ENCODE assay signal across 14 cellular contexts in the genomic region with DNA sequence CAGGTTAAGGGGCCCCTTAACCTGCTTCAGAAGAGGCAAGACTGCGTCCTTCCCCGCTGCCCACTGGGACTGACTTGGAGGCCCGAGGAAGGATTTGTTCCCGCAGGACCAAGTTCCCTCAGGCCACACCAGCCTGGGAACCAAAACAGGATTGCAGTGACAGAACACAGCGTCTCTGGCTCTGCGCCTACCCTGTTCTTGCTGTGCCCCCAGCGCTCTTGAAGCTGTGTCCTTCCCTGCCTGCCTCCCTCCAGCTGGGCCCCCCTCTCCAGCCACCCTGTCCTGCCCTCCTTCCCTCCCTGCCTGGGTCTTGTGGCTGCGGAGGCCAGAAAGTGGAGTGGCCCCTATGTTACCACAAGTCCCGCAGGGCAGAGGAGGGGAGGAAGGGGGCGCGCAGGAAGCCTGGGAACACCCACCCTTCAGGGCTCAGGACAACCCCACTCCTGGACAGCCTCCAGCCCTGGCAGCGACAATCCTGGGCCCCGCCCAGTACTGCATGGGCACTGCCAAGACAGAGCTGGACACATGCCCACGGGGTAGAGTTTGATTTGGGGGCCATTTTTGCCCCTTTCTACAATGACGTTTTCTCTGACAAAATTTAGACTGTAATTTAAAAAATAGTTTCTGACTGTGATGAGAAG.
DNase-seq lines count a peak whose midpoint lies in the region; ATAC-seq and TF ChIP-seq lines count a peak whose summit lies in the region.
"Had no signal": no experiment of that assay in that cellular context is flagged by ENCODE, and none has a peak within 500 bp of the region (broad histone marks: within the 10 kb centered on the region; RNA-seq: fewer than 3 reads in every experiment).

No MANE protein-coding gene starts in this region.

- 22 to 61% methylated on average over 15 of the region's 15 CpGs for WGBS in lung, 2 donors
- WGBS in transverse colon (ENCODE audit: low coverage in 1 of 2), 2 donors, result 44% methylated on average over 14 of the region's 15 CpGs; no CpG with 5 or more reads in 1 of the 2 donors

- intact Hi-C loops in transverse colon (cut with DNase I; ENCODE audit: low total_unique reads), result no loop called here

- TF ChIP-seq EP300 in transverse colon (IDR thresholded peaks at IDR 0.05; ENCODE audit: low read depth), result no peak

- TF ChIP-seq CTCF in lung (IDR thresholded peaks at IDR 0.05; ENCODE audit: control extremely low read depth, extremely low read depth) (no peak), transverse colon (IDR thresholded peaks at IDR 0.05) (no peak)

- H3K27ac ChIP-seq in lung (ENCODE audit: low read depth in 1 of 2, low read length in 1 of 2) (peak overlapping the region in 1 of 2 donors; percentile 83), transverse colon (no peak overlapping the region)

- H3K9me3 ChIP-seq in lung (ENCODE audit: control insufficient read depth in 2 of 2, insufficient read depth in 1 of 2, low read length in 1 of 2) (peaks cover 0 to 11% of the 10 kb centered on the region in 2 donors), transverse colon (no peaks in the 10 kb centered on the region)

- no peaks in the 10 kb centered on the region for H3K36me3 ChIP-seq in lung (ENCODE audit: control insufficient read depth in 2 of 2, insufficient read depth in 2 of 2, low read length in 2 of 2)
- H3K36me3 ChIP-seq in transverse colon, result no peaks in the 10 kb centered on the region
- H3K36me3 ChIP-seq: breast epithelium, tibial nerve had no signal

- H3K4me1 ChIP-seq in lung (ENCODE audit: control insufficient read depth in 2 of 2, insufficient read depth in 2 of 2, low read length in 2 of 2) (peaks cover 0 to 17% of the 10 kb centered on the region in 2 donors), transverse colon (no peaks in the 10 kb centered on the region)
- H3K4me1 ChIP-seq: breast epithelium had no signal

- H3K27me3 ChIP-seq in lung (ENCODE audit: control insufficient read depth, insufficient read depth), result no peaks in the 10 kb centered on the region
- peaks cover 40% of the 10 kb centered on the region for H3K27me3 ChIP-seq in transverse colon

- in situ Hi-C loops in transverse colon (cut with MboI; ENCODE audit: low pct_ligation_motif_present in 1 of 4, low pct_unique_long_range_greater_than_20kb in 1 of 4, low sequenced_read_pairs in 3 of 4), result no loop called here

- ATAC-seq in esophagus mucosa (peak; percentile 19), lung (ENCODE audit: insufficient read depth, low FRiP score) (no peak), GM21528 (IDR thresholded peaks at IDR 0.05; ENCODE audit: low FRiP score, unreplicated experiment) (no peak)

- no peak overlapping the region for H3K4me3 ChIP-seq in lung
- H3K4me3 ChIP-seq in transverse colon, result no peak overlapping the region
- H3K4me3 ChIP-seq: breast epithelium, tibial nerve had no signal

- DNase-seq in NCI-H2029 treated with DMSO at 0.1 percent for 48 hours (lab: John Stamatoyannopoulos, UW) (peak; percentile 26), lung (ENCODE audit: low spot score) (peak; percentile 42), transverse colon (peak; percentile 20), hepatic stellate cell (ENCODE audit: low spot score) (no peak), epidermal melanocyte (ENCODE audit: insufficient read length, low spot score) (no peak), SHP77 (lab: John Stamatoyannopoulos, UW) (no peak)
- DNase-seq: activated CD4-positive, alpha-beta memory T cell treated with anti-CD3 and anti-CD28 coated beads for 36 hours; activated effector memory CD4-positive, alpha-beta T cell treated with anti-CD3 and anti-CD28 coated beads, Interleukin-2, amount 50 U/mL, for 16 hours; CD4-positive, alpha-beta memory T cell; Karpas-422 had no signal

- TF ChIP-seq POLR2A in transverse colon (IDR thresholded peaks at IDR 0.05), result no peak

Comparison
In these comparisons a context has a peak if more than half of its experiments do, and no peak if none do; other contexts are left out.
1. DNase-seq: peak in NCI-H2029 treated with DMSO at 0.1 percent for 48 hours (single experiment), lung (single experiment) and transverse colon (single experiment); none in hepatic stellate cell (single experiment), epidermal melanocyte (single experiment) and SHP77 (0 of 2).